Comparison of ENCODE assay signal across 2 cellular contexts in the genomic region with DNA sequence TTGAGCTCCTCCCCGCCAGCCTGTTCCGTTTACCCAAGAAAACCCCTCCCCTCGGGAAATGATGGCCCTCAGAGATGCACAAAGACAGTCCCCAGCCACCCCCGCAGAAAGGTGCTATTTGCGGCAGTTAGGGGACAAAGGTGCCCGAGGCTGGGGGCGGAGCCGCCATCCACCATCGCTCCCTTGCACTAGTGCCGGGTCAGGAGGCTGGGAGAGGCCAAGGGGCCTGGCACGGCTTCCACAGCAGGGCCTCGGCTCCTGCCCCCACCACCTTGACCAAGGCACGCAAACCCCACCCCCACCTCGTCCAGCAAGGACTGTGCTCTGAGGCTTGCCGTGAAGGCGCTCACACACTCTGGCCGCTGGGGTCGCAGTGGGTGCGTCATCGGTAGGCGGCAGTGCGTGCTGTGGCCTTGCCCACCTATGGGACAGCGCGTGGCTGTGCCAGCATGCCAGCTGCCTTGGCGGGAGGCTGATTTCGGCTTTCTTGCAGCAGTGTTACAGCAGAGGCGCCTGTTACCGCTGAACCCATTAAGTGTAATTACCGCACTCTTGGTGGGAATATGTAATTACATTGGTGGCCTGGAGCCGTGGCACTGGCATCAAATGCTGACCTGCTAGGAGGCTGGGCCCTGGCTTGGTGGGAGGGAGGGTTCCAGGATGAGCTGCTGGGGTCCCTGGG.
A peak's percentile ranks its signal among the peaks of the same experiment; 100 is the strongest.
TF ChIP-seq lines count a peak whose summit lies in the region.

No MANE protein-coding gene starts in this region.

TF ChIP-seq in HCT116, 20 proteins besides CTCF, POLR2A, EP300 and RAD21:
- TF ChIP-seq POLR2AphosphoS5 (IDR thresholded peaks at IDR 0.05; ENCODE audit: low read depth, low read length): peak; percentile 69; the same call in 1 of the 2 replicates
- TF ChIP-seq ZFX (IDR thresholded peaks at IDR 0.05): peak; percentile 29; the same call in 1 of the 2 replicates
- TF ChIP-seq SP1 (IDR thresholded peaks at IDR 0.05; ENCODE audit: low read depth): no peak
- TF ChIP-seq, protein P1, sequence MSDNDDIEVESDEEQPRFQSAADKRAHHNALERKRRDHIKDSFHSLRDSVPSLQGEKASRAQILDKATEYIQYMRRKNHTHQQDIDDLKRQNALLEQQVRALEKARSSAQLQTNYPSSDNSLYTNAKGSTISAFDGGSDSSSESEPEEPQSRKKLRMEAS (IDR thresholded peaks at IDR 0.05): peak; percentile 94; the same call in 1 of the 2 replicates
- peak; percentile 36 for TF ChIP-seq TCF7L2 (IDR thresholded peaks at IDR 0.05; ENCODE audit: borderline replicate concordance, extremely low read depth, insufficient read depth, insufficient read length)
- no peak for TF ChIP-seq ELF1 (IDR thresholded peaks at IDR 0.05; ENCODE audit: borderline replicate concordance, low read depth)

TF ChIP-seq in K562, 482 proteins besides CTCF, POLR2A, EP300 and RAD21 (continues in another document):
- TF ChIP-seq ZSCAN32 (CRISPR knock-in tag; IDR thresholded peaks at IDR 0.05): no peak
- TF ChIP-seq SNIP1 (IDR thresholded peaks at IDR 0.05; ENCODE audit: low read depth): no peak
- TF ChIP-seq ZNF764 (CRISPR knock-in tag; IDR thresholded peaks at IDR 0.05; ENCODE audit: low read depth): no peak
- no peak for TF ChIP-seq ZNF507 (tag; conservative IDR thresholded peaks at IDR 0.05)
- TF ChIP-seq, protein P2, sequence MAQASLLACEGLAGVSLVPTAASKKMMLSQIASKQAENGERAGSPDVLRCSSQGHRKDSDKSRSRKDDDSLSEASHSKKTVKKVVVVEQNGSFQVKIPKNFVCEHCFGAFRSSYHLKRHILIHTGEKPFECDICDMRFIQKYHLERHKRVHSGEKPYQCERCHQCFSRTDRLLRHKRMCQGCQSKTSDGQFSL (CRISPR knock-in tag; IDR thresholded peaks at IDR 0.05): 0 out of 2 replicates have a peak, but pooled peaks have one; percentile 19
- TF ChIP-seq, protein P2 (tag; IDR thresholded peaks at IDR 0.05): no peak
- no peak for TF ChIP-seq ZBTB40 (IDR thresholded peaks at IDR 0.05)
- TF ChIP-seq ZBTB40 (CRISPR knock-in tag; IDR thresholded peaks at IDR 0.05): no peak
- TF ChIP-seq POLR3A (IDR thresholded peaks at IDR 0.05; ENCODE audit: borderline replicate concordance, extremely low read depth, insufficient read depth, insufficient read length): no peak
- TF ChIP-seq L3MBTL2 (IDR thresholded peaks at IDR 0.05): peak; percentile 61
- no peak for TF ChIP-seq HIVEP1 (CRISPR knock-in tag; IDR thresholded peaks at IDR 0.05)
- no peak for TF ChIP-seq RFX1 (IDR thresholded peaks at IDR 0.05)
- no peak for TF ChIP-seq ESRRB (CRISPR knock-in tag; IDR thresholded peaks at IDR 0.05; ENCODE audit: borderline replicate concordance)
- no peak for TF ChIP-seq KAT2B (IDR thresholded peaks at IDR 0.05; ENCODE audit: low read depth, low read length)
- TF ChIP-seq, protein P3, sequence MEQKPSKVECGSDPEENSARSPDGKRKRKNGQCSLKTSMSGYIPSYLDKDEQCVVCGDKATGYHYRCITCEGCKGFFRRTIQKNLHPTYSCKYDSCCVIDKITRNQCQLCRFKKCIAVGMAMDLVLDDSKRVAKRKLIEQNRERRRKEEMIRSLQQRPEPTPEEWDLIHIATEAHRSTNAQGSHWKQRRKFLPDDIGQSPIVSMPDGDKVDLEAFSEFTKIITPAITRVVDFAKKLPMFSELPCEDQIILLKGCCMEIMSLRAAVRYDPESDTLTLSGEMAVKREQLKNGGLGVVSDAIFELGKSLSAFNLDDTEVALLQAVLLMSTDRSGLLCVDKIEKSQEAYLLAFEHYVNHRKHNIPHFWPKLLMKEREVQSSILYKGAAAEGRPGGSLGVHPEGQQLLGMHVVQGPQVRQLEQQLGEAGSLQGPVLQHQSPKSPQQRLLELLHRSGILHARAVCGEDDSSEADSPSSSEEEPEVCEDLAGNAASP (IDR thresholded peaks at IDR 0.05): no peak
- no peak for TF ChIP-seq SIRT6 (IDR thresholded peaks at IDR 0.05; ENCODE audit: low read depth, low read length)
- no peak for TF ChIP-seq CBFA2T3 (IDR thresholded peaks at IDR 0.05)
- TF ChIP-seq CREB1 (IDR thresholded peaks at IDR 0.05): peak; percentile 88
- peak; percentile 87 for TF ChIP-seq CREB1 (CRISPR knock-in tag; IDR thresholded peaks at IDR 0.05)
- TF ChIP-seq NR4A1 (CRISPR knock-in tag; IDR thresholded peaks at IDR 0.05): no peak
- TF ChIP-seq NR4A1 (tag; IDR thresholded peaks at IDR 0.05): no peak
- TF ChIP-seq, protein P4, sequence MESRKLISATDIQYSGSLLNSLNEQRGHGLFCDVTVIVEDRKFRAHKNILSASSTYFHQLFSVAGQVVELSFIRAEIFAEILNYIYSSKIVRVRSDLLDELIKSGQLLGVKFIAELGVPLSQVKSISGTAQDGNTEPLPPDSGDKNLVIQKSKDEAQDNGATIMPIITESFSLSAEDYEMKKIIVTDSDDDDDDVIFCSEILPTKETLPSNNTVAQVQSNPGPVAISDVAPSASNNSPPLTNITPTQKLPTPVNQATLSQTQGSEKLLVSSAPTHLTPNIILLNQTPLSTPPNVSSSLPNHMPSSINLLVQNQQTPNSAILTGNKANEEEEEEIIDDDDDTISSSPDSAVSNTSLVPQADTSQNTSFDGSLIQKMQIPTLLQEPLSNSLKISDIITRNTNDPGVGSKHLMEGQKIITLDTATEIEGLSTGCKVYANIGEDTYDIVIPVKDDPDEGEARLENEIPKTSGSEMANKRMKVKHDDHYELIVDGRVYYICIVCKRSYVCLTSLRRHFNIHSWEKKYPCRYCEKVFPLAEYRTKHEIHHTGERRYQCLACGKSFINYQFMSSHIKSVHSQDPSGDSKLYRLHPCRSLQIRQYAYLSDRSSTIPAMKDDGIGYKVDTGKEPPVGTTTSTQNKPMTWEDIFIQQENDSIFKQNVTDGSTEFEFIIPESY (CRISPR knock-in tag; IDR thresholded peaks at IDR 0.05): no peak
- TF ChIP-seq, protein P5, sequence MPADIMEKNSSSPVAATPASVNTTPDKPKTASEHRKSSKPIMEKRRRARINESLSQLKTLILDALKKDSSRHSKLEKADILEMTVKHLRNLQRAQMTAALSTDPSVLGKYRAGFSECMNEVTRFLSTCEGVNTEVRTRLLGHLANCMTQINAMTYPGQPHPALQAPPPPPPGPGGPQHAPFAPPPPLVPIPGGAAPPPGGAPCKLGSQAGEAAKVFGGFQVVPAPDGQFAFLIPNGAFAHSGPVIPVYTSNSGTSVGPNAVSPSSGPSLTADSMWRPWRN (IDR thresholded peaks at IDR 0.05; ENCODE audit: low read depth): no peak
- 0 out of 2 replicates have a peak, but pooled peaks have one; percentile 20 for TF ChIP-seq EHMT2 (IDR thresholded peaks at IDR 0.05)
- TF ChIP-seq, protein P6, sequence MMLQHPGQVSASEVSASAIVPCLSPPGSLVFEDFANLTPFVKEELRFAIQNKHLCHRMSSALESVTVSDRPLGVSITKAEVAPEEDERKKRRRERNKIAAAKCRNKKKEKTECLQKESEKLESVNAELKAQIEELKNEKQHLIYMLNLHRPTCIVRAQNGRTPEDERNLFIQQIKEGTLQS (IDR thresholded peaks at IDR 0.05): peak; percentile 48; the same call in 1 of the 2 replicates
- TF ChIP-seq, protein P6 (CRISPR knock-in tag; conservative IDR thresholded peaks at IDR 0.05): no peak
- TF ChIP-seq CBX8 (IDR thresholded peaks at IDR 0.05; ENCODE audit: borderline replicate concordance, extremely low read depth, low read depth, low read length, poor library complexity, severe bottlenecking): no peak
- no peak for TF ChIP-seq ARID1B (IDR thresholded peaks at IDR 0.05)
- TF ChIP-seq E2F8 (IDR thresholded peaks at IDR 0.05; ENCODE audit: low read depth, partially characterized antibody): no peak
- TF ChIP-seq, protein P7, sequence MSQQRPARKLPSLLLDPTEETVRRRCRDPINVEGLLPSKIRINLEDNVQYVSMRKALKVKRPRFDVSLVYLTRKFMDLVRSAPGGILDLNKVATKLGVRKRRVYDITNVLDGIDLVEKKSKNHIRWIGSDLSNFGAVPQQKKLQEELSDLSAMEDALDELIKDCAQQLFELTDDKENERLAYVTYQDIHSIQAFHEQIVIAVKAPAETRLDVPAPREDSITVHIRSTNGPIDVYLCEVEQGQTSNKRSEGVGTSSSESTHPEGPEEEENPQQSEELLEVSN (IDR thresholded peaks at IDR 0.05; ENCODE audit: borderline replicate concordance in 1 of 2, extremely low read depth in 1 of 2, insufficient read depth in 1 of 2, insufficient read length in 1 of 2, low read depth in 1 of 2, low read length in 1 of 2, poor library complexity in 1 of 2, severe bottlenecking in 1 of 2): peak in 1 of 2 experiments; percentile 84
- TF ChIP-seq ZNF561 (CRISPR knock-in tag; conservative IDR thresholded peaks at IDR 0.05): no peak
- TF ChIP-seq CXXC5 (CRISPR knock-in tag; IDR thresholded peaks at IDR 0.05): peak; percentile 45; the same call in 1 of the 2 replicates
- TF ChIP-seq FOSL1 (tag; conservative IDR thresholded peaks at IDR 0.05): no peak
- TF ChIP-seq SETDB1 (IDR thresholded peaks at IDR 0.05; ENCODE audit: low read length): no peak
- TF ChIP-seq ADNP (tag; IDR thresholded peaks at IDR 0.05): no peak
- peak; percentile 26; the same call in 1 of the 2 replicates for TF ChIP-seq CEBPG (CRISPR knock-in tag; IDR thresholded peaks at IDR 0.05)
- no peak for TF ChIP-seq CEBPG (tag; conservative IDR thresholded peaks at IDR 0.05 in 1 of 2, IDR thresholded peaks at IDR 0.05 in 1 of 2)
- no peak; the same call in 1 of the 2 replicates for TF ChIP-seq SMC3 (conservative IDR thresholded peaks at IDR 0.05; ENCODE audit: insufficient read depth, low read depth, low read length)
